ENCODE assay signal across 7 cellular contexts in the genomic region with DNA sequence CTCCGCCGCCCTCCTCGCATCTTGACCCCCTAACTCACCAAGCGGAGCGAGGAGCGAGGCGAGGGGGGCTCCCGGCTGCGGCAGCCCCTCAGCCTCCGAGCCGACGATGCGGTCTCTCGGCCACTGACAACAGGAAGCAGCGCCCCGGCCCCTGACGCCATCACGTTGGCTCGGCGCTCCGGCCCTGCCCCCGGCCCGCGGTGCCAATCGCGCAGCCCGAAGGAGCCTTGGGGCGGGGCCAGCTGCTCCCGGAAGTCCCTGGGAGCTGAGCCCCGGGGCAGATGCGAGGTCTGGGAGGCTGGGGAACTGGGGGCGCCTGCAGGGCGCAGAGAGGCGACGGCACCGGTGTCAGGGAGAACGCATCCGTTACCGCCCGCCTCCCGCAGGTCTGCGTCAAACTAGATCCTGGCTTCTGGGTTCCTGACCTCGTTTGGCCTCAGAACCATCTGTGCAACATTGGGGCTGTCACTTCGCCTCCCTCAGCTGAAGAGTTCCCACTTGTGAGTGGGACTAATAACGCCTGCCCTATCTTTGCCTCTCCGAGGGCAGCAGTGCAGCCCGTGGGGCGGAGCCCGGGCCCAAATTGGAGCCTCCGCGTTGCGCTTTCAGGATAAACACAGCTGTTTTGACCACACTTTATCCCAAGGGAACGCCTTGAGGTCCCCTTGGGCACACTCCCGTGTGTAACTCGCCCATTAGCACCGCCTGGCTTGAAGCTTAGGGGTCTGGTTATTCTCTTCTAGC.
A peak's percentile ranks its signal among the peaks of the same experiment; 100 is the strongest.
DNase-seq lines count a peak whose midpoint lies in the region; ATAC-seq and TF ChIP-seq lines count a peak whose summit lies in the region.
"Not testable (repeated sequence)": the region's sequence is repeated elsewhere in the genome, so short reads cannot be mapped to it uniquely, and the experiment has no call there.

No MANE protein-coding gene starts in this region.

- TF ChIP-seq CTCF in brain (conservative IDR thresholded peaks at IDR 0.05): not testable (repeated sequence)

- H3K9me3 Mint-ChIP-seq in brain: not testable (repeated sequence)

- peak; percentile 48 for DNase-seq in NCI-H2029 (lab: John Stamatoyannopoulos, UW)
- peak; percentile 88 for DNase-seq in UCSD-AML1 (lab: John Stamatoyannopoulos, UW; ENCODE audit: unreplicated experiment)
- DNase-seq in sciatic nerve (ENCODE audit: low spot score): peak; percentile 92

- H3K27me3 Mint-ChIP-seq in brain: not testable (repeated sequence)

- ATAC-seq in GM18511 (IDR thresholded peaks at IDR 0.05; ENCODE audit: unreplicated experiment): peak; percentile 96
- peak; percentile 90 for ATAC-seq in HG02943 (IDR thresholded peaks at IDR 0.05; ENCODE audit: low read depth, unreplicated experiment)
- ATAC-seq in sciatic nerve: peak; percentile 97

- peak overlapping the region; percentile 92 to 94 (median 93) for H3K4me3 Mint-ChIP-seq in brain

- H3K4me3 ChIP-seq in iPS-11a (ENCODE audit: low read depth, low read length): peak overlapping the region; percentile 53

- intact Hi-C loops in sciatic nerve (cut with DNase I): not testable (repeated sequence)

- H3K36me3 Mint-ChIP-seq in brain: not testable (repeated sequence)

- peaks cover 15% of the 10 kb centered on the region for H3K4me1 Mint-ChIP-seq in brain

- H3K27ac Mint-ChIP-seq in brain: peak overlapping the region; percentile 80 to 94 (median 91)

Comparison
In these comparisons a context has a peak if more than half of its experiments do, and no peak if none do; other contexts are left out.
1. Peak in every context shown above with its lines: DNase-seq, ATAC-seq and H3K4me3 ChIP-seq.